1 cellular context compared by ENCODE assay signal in genomic region chr11:63680842-63681207, GRCh38.
TF ChIP-seq lines count a peak whose summit lies in the region.

No MANE protein-coding gene starts in this region.

TF ChIP-seq in GM23338, 12 proteins besides CTCF, POLR2A, EP300 and RAD21 (continued from another document):
- TF ChIP-seq REST (IDR thresholded peaks at IDR 0.05; ENCODE audit: unreplicated experiment) (no peak), ZNF114 (CRISPR knock-in tag; IDR thresholded peaks at IDR 0.05) (no peak), JUNB (IDR thresholded peaks at IDR 0.05; ENCODE audit: unreplicated experiment) (no peak), ZNF331 (CRISPR knock-in tag; IDR thresholded peaks at IDR 0.05; ENCODE audit: low read depth) (no peak), NANOG (IDR thresholded peaks at IDR 0.05; ENCODE audit: borderline replicate concordance) (no peak), ETS1 (IDR thresholded peaks at IDR 0.05) (no peak), CREB1 (CRISPR knock-in tag; IDR thresholded peaks at IDR 0.05; ENCODE audit: low read depth) (no peak)
